8 cellular contexts compared by ENCODE assay signal in the genomic region with DNA sequence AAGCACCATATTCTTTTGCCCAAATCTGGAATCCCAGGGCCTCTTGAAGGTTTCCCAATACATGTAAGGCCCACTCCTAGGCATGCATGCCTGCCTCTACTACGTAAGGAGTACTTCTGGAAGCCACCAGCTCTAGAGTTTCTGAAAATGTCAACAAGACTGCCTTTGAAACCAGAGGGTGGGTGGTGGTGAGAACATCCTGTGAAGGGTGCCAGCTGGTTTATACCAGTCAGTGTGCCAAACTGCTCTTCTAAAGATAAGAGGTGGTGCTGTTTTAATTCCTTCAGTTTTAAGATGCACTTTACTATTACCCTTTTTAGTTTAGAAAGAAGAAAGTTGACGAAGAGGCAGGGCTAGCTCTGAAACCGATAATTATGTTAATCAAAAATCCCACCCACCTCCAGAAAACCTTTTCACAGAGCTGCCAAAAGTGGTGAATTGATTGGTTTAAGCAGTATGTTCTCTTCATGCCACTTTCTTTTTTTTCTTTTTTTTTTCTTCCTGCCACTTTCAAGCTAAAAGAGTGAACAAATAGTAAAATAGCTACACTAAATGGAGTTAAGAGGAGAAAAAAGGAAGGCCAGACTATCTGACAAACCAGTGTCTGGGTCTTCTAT. TPM values are rescaled to one million over a fixed set of nuclear protein-coding genes. Genes with fewer than 3 reads are reported as not detected.
DNase-seq lines count a peak whose midpoint lies in the region; ATAC-seq and TF ChIP-seq lines count a peak whose summit lies in the region.

No MANE protein-coding gene starts in this region.

- H3K36me3 Mint-ChIP-seq in T-helper 1 cell treated with Interleukin-12 subunit alpha and Interleukin-12 subunit beta and Interleukin-4 antibody, amounts not matched to agents 30 μg/mL and 1 μg/mL, for 36 hours (ENCODE audit: low read depth): peaks cover 8% of the 10 kb centered on the region
- H3K36me3 Mint-ChIP-seq in activated naive CD8-positive, alpha-beta T cell treated with anti-CD3 and anti-CD28 coated beads, Interleukin-2, amount 50 U/mL, for 24 hours (ENCODE audit: low read depth): peaks cover 6% of the 10 kb centered on the region
- no peaks in the 10 kb centered on the region for H3K36me3 Mint-ChIP-seq in glutamatergic neuron (ENCODE audit: unreplicated experiment)

- no peak overlapping the region for H3K4me3 ChIP-seq in foreskin fibroblast (ENCODE audit: low read depth in 1 of 2, low read length in 2 of 2)

- no peaks in the 10 kb centered on the region for H3K27me3 Mint-ChIP-seq in T-helper 1 cell treated with Interleukin-12 subunit alpha and Interleukin-12 subunit beta and Interleukin-4 antibody, amounts not matched to agents 30 μg/mL and 1 μg/mL, for 36 hours (ENCODE audit: low read depth)
- H3K27me3 Mint-ChIP-seq in activated naive CD8-positive, alpha-beta T cell treated with anti-CD3 and anti-CD28 coated beads, Interleukin-2, amount 50 U/mL, for 24 hours: no peaks in the 10 kb centered on the region
- H3K27me3 Mint-ChIP-seq in glutamatergic neuron (ENCODE audit: unreplicated experiment): no peaks in the 10 kb centered on the region

- in situ Hi-C loops in GM13977 (cut with MboI; ENCODE audit: low pct_unique_long_range_greater_than_20kb, low sequenced_read_pairs, unreplicated experiment): loop anchor here (10.0 kb wide), 1 partner anchor 124 kb away; no protein-coding TSS in a partner anchor

- TF ChIP-seq CTCF in glutamatergic neuron (IDR thresholded peaks at IDR 0.05; ENCODE audit: partially characterized antibody, unreplicated experiment) (no peak), GM13977 (IDR thresholded peaks at IDR 0.05; ENCODE audit: extremely low read depth, insufficient read depth, missing control alignments) (no peak), foreskin fibroblast (IDR thresholded peaks at IDR 0.05; ENCODE audit: low read depth, low read length) (no peak)

- peak overlapping the region; percentile 89 for H3K27ac Mint-ChIP-seq in T-helper 1 cell treated with Interleukin-12 subunit alpha and Interleukin-12 subunit beta and Interleukin-4 antibody, amounts not matched to agents 30 μg/mL and 1 μg/mL, for 36 hours
- peak overlapping the region; percentile 81 for H3K27ac Mint-ChIP-seq in activated naive CD8-positive, alpha-beta T cell treated with anti-CD3 and anti-CD28 coated beads, Interleukin-2, amount 50 U/mL, for 24 hours
- H3K27ac Mint-ChIP-seq in glutamatergic neuron (ENCODE audit: unreplicated experiment): no peak overlapping the region

- peak overlapping the region; percentile 22 for H3K4me3 Mint-ChIP-seq in T-helper 1 cell treated with Interleukin-12 subunit alpha and Interleukin-12 subunit beta and Interleukin-4 antibody, amounts not matched to agents 30 μg/mL and 1 μg/mL, for 36 hours
- peak overlapping the region; percentile 25 for H3K4me3 Mint-ChIP-seq in activated naive CD8-positive, alpha-beta T cell treated with anti-CD3 and anti-CD28 coated beads, Interleukin-2, amount 50 U/mL, for 24 hours
- no peak overlapping the region for H3K4me3 Mint-ChIP-seq in glutamatergic neuron (ENCODE audit: unreplicated experiment)

- H3K4me1 Mint-ChIP-seq in T-helper 1 cell treated with Interleukin-12 subunit alpha and Interleukin-12 subunit beta and Interleukin-4 antibody, amounts not matched to agents 30 μg/mL and 1 μg/mL, for 36 hours (ENCODE audit: low read depth): peaks cover 17% of the 10 kb centered on the region
- peaks cover 36% of the 10 kb centered on the region for H3K4me1 Mint-ChIP-seq in activated naive CD8-positive, alpha-beta T cell treated with anti-CD3 and anti-CD28 coated beads, Interleukin-2, amount 50 U/mL, for 24 hours
- H3K4me1 Mint-ChIP-seq in glutamatergic neuron (ENCODE audit: low read depth, unreplicated experiment): no peaks in the 10 kb centered on the region

- DNase-seq in activated naive CD8-positive, alpha-beta T cell treated with anti-CD3 and anti-CD28 coated beads, Interleukin-2, amount 50 U/mL, for 24 hours: peak; percentile 35
- DNase-seq in stimulated activated CD4-positive, alpha-beta T cell treated with anti-CD3 and anti-CD28 coated beads, Interleukin-4, amount 100 ng/mL, for 1 hour: peak; percentile 27
- DNase-seq in glutamatergic neuron (no peak), GM13977 (ENCODE audit: low spot score) (no peak), foreskin fibroblast (no peak)

- H3K9me3 Mint-ChIP-seq in T-helper 1 cell treated with Interleukin-12 subunit alpha and Interleukin-12 subunit beta and Interleukin-4 antibody, amounts not matched to agents 30 μg/mL and 1 μg/mL, for 36 hours: no peaks in the 10 kb centered on the region
- no peaks in the 10 kb centered on the region for H3K9me3 Mint-ChIP-seq in activated naive CD8-positive, alpha-beta T cell treated with anti-CD3 and anti-CD28 coated beads, Interleukin-2, amount 50 U/mL, for 24 hours
- no peaks in the 10 kb centered on the region for H3K9me3 Mint-ChIP-seq in glutamatergic neuron (ENCODE audit: unreplicated experiment)

- peak; percentile 75 for ATAC-seq in GM18907 (IDR thresholded peaks at IDR 0.05; ENCODE audit: unreplicated experiment)
- peak; percentile 98 for ATAC-seq in activated naive CD8-positive, alpha-beta T cell treated with anti-CD3 and anti-CD28 coated beads, Interleukin-2, amount 50 U/mL, for 24 hours
- ATAC-seq in HG02840 (IDR thresholded peaks at IDR 0.05; ENCODE audit: low FRiP score, unreplicated experiment): no peak

RNA-seq across cellular contexts. Expression of a gene that starts 8.8 kb away (rescaled TPM):
- total RNA-seq in glutamatergic neuron (ENCODE audit: unreplicated experiment): 9.6 TPM

Comparison
In these comparisons a context has a peak if more than half of its experiments do, and no peak if none do; other contexts are left out.
1. DNase-seq: peak in activated naive CD8-positive, alpha-beta T cell treated with anti-CD3 and anti-CD28 coated beads, Interleukin-2, amount 50 U/mL, for 24 hours (single experiment) and stimulated activated CD4-positive, alpha-beta T cell treated with anti-CD3 and anti-CD28 coated beads, Interleukin-4, amount 100 ng/mL, for 1 hour (single experiment); none in glutamatergic neuron (single experiment), GM13977 (single experiment) and foreskin fibroblast (0 of 2).